Comparison of ENCODE assay signal across 14 cellular contexts in genomic region chr11:45104790-45105084, GRCh38. TPM values are rescaled to one million over a fixed set of nuclear protein-coding genes. Genes with fewer than 3 reads are reported as not detected.
A peak's percentile ranks its signal among the peaks of the same experiment; 100 is the strongest.
DNase-seq lines count a peak whose midpoint lies in the region; ATAC-seq and TF ChIP-seq lines count a peak whose summit lies in the region.
"Had no signal": no experiment of that assay in that cellular context is flagged by ENCODE, and none has a peak within 500 bp of the region (broad histone marks: within the 10 kb centered on the region; RNA-seq: fewer than 3 reads in every experiment).

No MANE protein-coding gene starts in this region.

- H3K4me1 Mint-ChIP-seq in activated CD8-positive, alpha-beta memory T cell treated with anti-CD3 and anti-CD28 coated beads, Interleukin-2, amount 10 ng/mL, durations not matched to agents 7 days and 5 days, result peaks cover 13% of the 10 kb centered on the region
- peaks cover 19% of the 10 kb centered on the region for H3K4me1 Mint-ChIP-seq in T-helper 17 cell
- no peaks in the 10 kb centered on the region for H3K4me1 Mint-ChIP-seq in endodermal cell
- no peaks in the 10 kb centered on the region for H3K4me1 Mint-ChIP-seq in type B pancreatic cell (ENCODE audit: unreplicated experiment)
- H3K4me1 Mint-ChIP-seq in T-cell, result peaks cover 12 to 29% (median 14%) of the 10 kb centered on the region in 3 donors

- no peak overlapping the region for H3K4me3 Mint-ChIP-seq in activated CD8-positive, alpha-beta memory T cell treated with anti-CD3 and anti-CD28 coated beads, Interleukin-2, amount 10 ng/mL, durations not matched to agents 7 days and 5 days
- peak overlapping the region; percentile 19 for H3K4me3 Mint-ChIP-seq in T-helper 17 cell
- H3K4me3 Mint-ChIP-seq in endodermal cell, result no peak overlapping the region
- H3K4me3 Mint-ChIP-seq in type B pancreatic cell, result no peak overlapping the region
- no peak overlapping the region for H3K4me3 Mint-ChIP-seq in T-cell
- H3K4me3 Mint-ChIP-seq: B cell; CD8-positive, alpha-beta T cell had no signal

- 89 to 91% methylated on average over 3 to 4 of the region's 4 CpGs for WGBS in endodermal cell (ENCODE audit: insufficient coverage in 1 of 2, insufficient read length in 1 of 2), 2 experiments

- no peaks in the 10 kb centered on the region for H3K9me3 Mint-ChIP-seq in activated CD8-positive, alpha-beta memory T cell treated with anti-CD3 and anti-CD28 coated beads, Interleukin-2, amount 10 ng/mL, durations not matched to agents 7 days and 5 days (ENCODE audit: low read depth)
- H3K9me3 Mint-ChIP-seq in endodermal cell, result no peaks in the 10 kb centered on the region
- H3K9me3 Mint-ChIP-seq in type B pancreatic cell, result no peaks in the 10 kb centered on the region
- no peaks in the 10 kb centered on the region for H3K9me3 Mint-ChIP-seq in T-cell
- H3K9me3 Mint-ChIP-seq: CD8-positive, alpha-beta T cell had no signal

- H3K9ac ChIP-seq in endodermal cell (ENCODE audit: extremely low read depth, low read length, poor library complexity, severe bottlenecking), result no peak overlapping the region
- H3K9ac ChIP-seq: GM23248 had no signal

- H3K36me3 ChIP-seq in endodermal cell (ENCODE audit: control insufficient read depth, insufficient read depth, low read length), result no peaks in the 10 kb centered on the region
- H3K36me3 ChIP-seq: BLaER1 treated with 17β-estradiol and CSF1 and Interleukin-3, amounts not matched to agents 10 nM and 100 nM; HAP-1 had no signal

- H3K27me3 ChIP-seq in endodermal cell (ENCODE audit: control insufficient read depth, insufficient read depth, low read length, poor library complexity, severe bottlenecking), result peaks cover 5% of the 10 kb centered on the region
- H3K27me3 ChIP-seq: BLaER1 treated with 17β-estradiol and CSF1 and Interleukin-3, amounts not matched to agents 10 nM and 100 nM had no signal

- H3K36me3 Mint-ChIP-seq in activated CD8-positive, alpha-beta memory T cell treated with anti-CD3 and anti-CD28 coated beads, Interleukin-2, amount 10 ng/mL, durations not matched to agents 7 days and 5 days, result no peaks in the 10 kb centered on the region
- H3K36me3 Mint-ChIP-seq in T-helper 17 cell (ENCODE audit: low read depth), result no peaks in the 10 kb centered on the region
- H3K36me3 Mint-ChIP-seq in endodermal cell (ENCODE audit: low read depth), result no peaks in the 10 kb centered on the region
- H3K36me3 Mint-ChIP-seq in type B pancreatic cell, result no peaks in the 10 kb centered on the region
- H3K36me3 Mint-ChIP-seq in T-cell, result no peaks in the 10 kb centered on the region
- H3K36me3 Mint-ChIP-seq: CD8-positive, alpha-beta T cell had no signal

- H3K9me3 ChIP-seq in T-helper 17 cell (ENCODE audit: control insufficient read depth, low read length, poor library complexity, severe bottlenecking) (no peaks in the 10 kb centered on the region), endodermal cell (ENCODE audit: control insufficient read depth, low read length) (no peaks in the 10 kb centered on the region)
- H3K9me3 ChIP-seq: BLaER1 treated with 17β-estradiol and CSF1 and Interleukin-3, amounts not matched to agents 10 nM and 100 nM; HAP-1 had no signal

- H3K27me3 Mint-ChIP-seq in activated CD8-positive, alpha-beta memory T cell treated with anti-CD3 and anti-CD28 coated beads, Interleukin-2, amount 10 ng/mL, durations not matched to agents 7 days and 5 days, result peaks cover 20% of the 10 kb centered on the region
- H3K27me3 Mint-ChIP-seq in T-helper 17 cell (peaks cover 30% of the 10 kb centered on the region), endodermal cell (ENCODE audit: insufficient read depth) (peaks cover 12% of the 10 kb centered on the region), type B pancreatic cell (peaks cover 30% of the 10 kb centered on the region), T-cell (peaks cover 0 to 4% of the 10 kb centered on the region in 2 donors)

- peak; percentile 19 for DNase-seq in activated CD8-positive, alpha-beta memory T cell treated with anti-CD3 and anti-CD28 coated beads, Interleukin-2, amount 10 ng/mL, durations not matched to agents 7 days and 5 days
- DNase-seq in activated CD8-positive, alpha-beta memory T cell treated with anti-CD3 and anti-CD28 coated beads for 24 hours, result no peak
- DNase-seq in T-helper 17 cell (no peak), endodermal cell (peak; percentile 31), type B pancreatic cell (ENCODE audit: extremely low spot score, unreplicated experiment) (peak; percentile 44), kidney glomerular epithelial cell (lab: John Stamatoyannopoulos, UW) (no peak), T-cell (no peak), foreskin fibroblast (no peak)

- H3K4me1 ChIP-seq in endodermal cell (ENCODE audit: control insufficient read depth, insufficient read depth, low read length), result no peaks in the 10 kb centered on the region
- H3K4me1 ChIP-seq: HAP-1 had no signal

- no peak for TF ChIP-seq CTCF in endodermal cell (conservative IDR thresholded peaks at IDR 0.05)
- TF ChIP-seq CTCF in type B pancreatic cell (conservative IDR thresholded peaks at IDR 0.05), result no peak
- TF ChIP-seq CTCF in foreskin fibroblast (IDR thresholded peaks at IDR 0.05; ENCODE audit: low read depth, low read length), result no peak

- CTCF ChIA-PET in activated CD8-positive, alpha-beta memory T cell treated with anti-CD3 and anti-CD28 coated beads, Interleukin-2, amount 10 ng/mL, durations not matched to agents 7 days and 5 days (lab: Charles Lee), result interaction anchor here (0.9 to 20.4 kb wide), 29 partner anchors 10 to 667 kb away, joined by 3 to 622 read pairs (median 5); no protein-coding TSS in a partner anchor
- CTCF ChIA-PET in T-cell (lab: Charles Lee), result interaction anchor here (0.7 to 9.8 kb wide), 23 partner anchors 10 to 330 kb away, joined by 3 to 179 read pairs (median 5); no protein-coding TSS in a partner anchor

- H3K27ac ChIP-seq in endodermal cell (ENCODE audit: low read depth, low read length), result no peak overlapping the region
- H3K27ac ChIP-seq: BLaER1 treated with 17β-estradiol and CSF1 and Interleukin-3, amounts not matched to agents 10 nM and 100 nM; GM23248 had no signal

- POLR2A ChIA-PET in T-cell (lab: Charles Lee), result no interaction called here

- no peak for ATAC-seq in activated CD8-positive, alpha-beta memory T cell treated with anti-CD3 and anti-CD28 coated beads, Interleukin-2, amount 10 ng/mL, durations not matched to agents 7 days and 5 days
- no peak for ATAC-seq in T-helper 17 cell
- no peak for ATAC-seq in T-cell (replicated peaks in 1 of 4)

- no peak overlapping the region for H3K27ac Mint-ChIP-seq in activated CD8-positive, alpha-beta memory T cell treated with anti-CD3 and anti-CD28 coated beads, Interleukin-2, amount 10 ng/mL, durations not matched to agents 7 days and 5 days
- H3K27ac Mint-ChIP-seq in T-helper 17 cell, result no peak overlapping the region
- no peak overlapping the region for H3K27ac Mint-ChIP-seq in endodermal cell
- H3K27ac Mint-ChIP-seq in type B pancreatic cell, result no peak overlapping the region
- H3K27ac Mint-ChIP-seq in T-cell, result no peak overlapping the region
- H3K27ac Mint-ChIP-seq: B cell; CD8-positive, alpha-beta T cell had no signal

- H3K4me3 ChIP-seq in endodermal cell (ENCODE audit: low read length) (no peak overlapping the region), foreskin fibroblast (ENCODE audit: low read depth in 1 of 2, low read length in 2 of 2) (no peak overlapping the region)
- H3K4me3 ChIP-seq: BLaER1 treated with 17β-estradiol and CSF1 and Interleukin-3, amounts not matched to agents 10 nM and 100 nM; GM12878; GM23248; HAP-1 had no signal

RNA-seq across cellular contexts. Expression of gene PRDM11, which starts 41.7 kb away (rescaled TPM):
- total RNA-seq in activated CD8-positive, alpha-beta memory T cell treated with anti-CD3 and anti-CD28 coated beads, Interleukin-2, amount 10 ng/mL, durations not matched to agents 7 days and 5 days, result 1 to 10 TPM; 2.5 to 4.6 TPM
- 1 to 10 TPM; 4.6 to 6.5 TPM for total RNA-seq in T-helper 17 cell
- 10 to 100 TPM; 10.4 to 15.2 TPM for total RNA-seq in endodermal cell
- 3.8 TPM for polyA plus RNA-seq in endodermal cell (2013, experiment 1 of 2)
- polyA plus RNA-seq in endodermal cell (2013, experiment 2 of 2), result 3.9 TPM
- total RNA-seq in type B pancreatic cell (ENCODE audit: low replicate concordance), result 13.6 and 24.0 TPM in 2 replicates
- 10 to 100 TPM in 3 of 5 donors, 1 to 10 TPM in 2; 8.7 to 12.5 (median 10.6) TPM for total RNA-seq in T-cell

Comparison
In these comparisons a context has a peak if more than half of its experiments do, and no peak if none do; other contexts are left out.
1. DNase-seq: peak in activated CD8-positive, alpha-beta memory T cell treated with anti-CD3 and anti-CD28 coated beads, Interleukin-2, amount 10 ng/mL, durations not matched to agents 7 days and 5 days (single experiment), endodermal cell (single experiment) and type B pancreatic cell (single experiment); none in activated CD8-positive, alpha-beta memory T cell treated with anti-CD3 and anti-CD28 coated beads for 24 hours (single experiment), T-helper 17 cell (0 of 3), kidney glomerular epithelial cell (single experiment), T-cell (0 of 34) and foreskin fibroblast (0 of 2).